ENCODE assay signal across 1 cellular context in the genomic region with DNA sequence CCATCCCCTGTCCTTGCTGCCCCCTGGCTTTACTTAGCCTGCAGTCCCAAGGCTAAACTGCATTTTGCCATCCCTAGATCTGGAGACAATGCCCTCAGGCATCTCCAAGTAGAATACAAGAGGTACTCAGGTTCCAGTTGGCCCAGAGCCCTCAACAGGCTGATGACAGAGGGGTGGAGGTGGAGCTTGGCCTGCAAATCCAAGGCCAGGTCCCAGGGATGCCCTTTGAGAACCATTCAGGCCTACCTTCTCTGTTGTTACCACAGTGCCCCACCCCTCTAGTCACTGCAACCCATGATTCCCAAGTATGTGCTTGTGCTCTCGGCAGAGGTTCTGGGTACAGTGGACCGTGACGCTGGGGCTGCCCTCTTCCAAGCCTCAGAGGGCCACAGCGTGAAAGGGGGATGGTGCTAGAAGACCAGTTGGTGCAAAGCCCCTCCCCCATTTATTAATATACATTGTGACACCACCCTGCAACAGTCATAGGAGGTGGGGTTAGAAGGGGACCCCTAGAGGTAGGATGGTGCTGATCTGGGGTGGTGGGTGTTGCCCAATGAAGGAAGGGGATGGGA.
TF ChIP-seq lines count a peak whose summit lies in the region.

No MANE protein-coding gene starts in this region.

TF ChIP-seq in GM12878, 131 proteins besides CTCF, POLR2A, EP300 and RAD21:
- TF ChIP-seq TAF1 (IDR thresholded peaks at IDR 0.05; ENCODE audit: borderline replicate concordance, low read depth, low read length) (no peak), ESRRA (IDR thresholded peaks at IDR 0.05; ENCODE audit: low read length) (no peak), SPI1 (IDR thresholded peaks at IDR 0.05; ENCODE audit: borderline replicate concordance, insufficient read depth, low read depth, low read length) (no peak), RELA (IDR thresholded peaks at IDR 0.05; ENCODE audit: borderline replicate concordance, partially characterized antibody) (no peak), SMARCA5 (IDR thresholded peaks at IDR 0.05) (no peak)
- TF ChIP-seq, protein P1, sequence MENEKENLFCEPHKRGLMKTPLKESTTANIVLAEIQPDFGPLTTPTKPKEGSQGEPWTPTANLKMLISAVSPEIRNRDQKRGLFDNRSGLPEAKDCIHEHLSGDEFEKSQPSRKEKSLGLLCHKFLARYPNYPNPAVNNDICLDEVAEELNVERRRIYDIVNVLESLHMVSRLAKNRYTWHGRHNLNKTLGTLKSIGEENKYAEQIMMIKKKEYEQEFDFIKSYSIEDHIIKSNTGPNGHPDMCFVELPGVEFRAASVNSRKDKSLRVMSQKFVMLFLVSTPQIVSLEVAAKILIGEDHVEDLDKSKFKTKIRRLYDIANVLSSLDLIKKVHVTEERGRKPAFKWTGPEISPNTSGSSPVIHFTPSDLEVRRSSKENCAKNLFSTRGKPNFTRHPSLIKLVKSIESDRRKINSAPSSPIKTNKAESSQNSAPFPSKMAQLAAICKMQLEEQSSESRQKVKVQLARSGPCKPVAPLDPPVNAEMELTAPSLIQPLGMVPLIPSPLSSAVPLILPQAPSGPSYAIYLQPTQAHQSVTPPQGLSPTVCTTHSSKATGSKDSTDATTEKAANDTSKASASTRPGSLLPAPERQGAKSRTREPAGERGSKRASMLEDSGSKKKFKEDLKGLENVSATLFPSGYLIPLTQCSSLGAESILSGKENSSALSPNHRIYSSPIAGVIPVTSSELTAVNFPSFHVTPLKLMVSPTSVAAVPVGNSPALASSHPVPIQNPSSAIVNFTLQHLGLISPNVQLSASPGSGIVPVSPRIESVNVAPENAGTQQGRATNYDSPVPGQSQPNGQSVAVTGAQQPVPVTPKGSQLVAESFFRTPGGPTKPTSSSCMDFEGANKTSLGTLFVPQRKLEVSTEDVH (IDR thresholded peaks at IDR 0.05; ENCODE audit: low read depth, partially characterized antibody) = no peak
